ENCODE assay signal across 18 cellular contexts in the genomic region with DNA sequence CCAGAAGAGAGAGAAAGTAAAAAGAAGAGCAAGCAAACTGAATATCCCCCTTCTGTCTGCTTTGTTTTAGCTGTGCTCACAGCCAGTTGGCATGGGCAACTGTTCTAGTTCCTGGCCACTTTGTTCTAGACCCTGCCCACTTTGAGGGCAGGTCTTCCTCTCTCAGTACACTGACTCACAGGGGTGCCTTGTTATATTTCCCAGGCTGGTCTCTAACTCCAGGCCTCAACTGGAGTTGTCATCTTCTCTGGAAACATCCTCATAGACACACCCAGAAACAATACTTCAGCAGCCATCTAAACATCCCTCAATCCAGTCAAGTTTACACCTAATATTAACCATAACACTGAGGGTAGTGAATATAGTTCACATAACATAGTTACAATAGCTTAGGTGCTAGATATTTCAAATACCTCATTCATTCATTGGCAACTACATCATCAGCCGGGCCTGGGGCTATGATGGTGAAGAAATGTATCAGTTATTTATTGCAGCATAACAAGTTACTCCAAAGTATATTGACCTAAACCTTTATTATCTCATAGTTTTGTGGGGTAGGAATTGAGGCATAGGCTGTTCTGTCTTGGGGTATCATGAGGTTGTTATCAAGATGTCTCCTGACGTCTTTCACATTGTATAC.
DNase-seq lines count a peak whose midpoint lies in the region; ATAC-seq, FAIRE-seq and TF ChIP-seq lines count a peak whose summit lies in the region.
"Had no signal": no experiment of that assay in that cellular context is flagged by ENCODE, and none has a peak within 500 bp of the region (broad histone marks: within the 10 kb centered on the region; RNA-seq: fewer than 3 reads in every experiment).

No MANE protein-coding gene starts in this region.

- H3K79me2 ChIP-seq in trophoblast cell (ENCODE audit: control insufficient read depth, insufficient read depth, low read length, poor library complexity): no peaks in the 10 kb centered on the region

- H3K9ac ChIP-seq in trophoblast cell (ENCODE audit: low read length): no peak overlapping the region

- H3K9me3 Mint-ChIP-seq in activated T-cell treated with anti-CD3 and anti-CD28 coated beads, Interleukin-2, amount 50 U/mL, for 4 hours: no peaks in the 10 kb centered on the region
- H3K9me3 Mint-ChIP-seq: HFFc6 had no signal

- TF ChIP-seq CTCF in epithelial cell of esophagus (IDR thresholded peaks at IDR 0.05; ENCODE audit: insufficient read depth, low read depth, low read length, missing control alignments) (no peak), pancreas (IDR thresholded peaks at IDR 0.05) (no peak)

- no peak overlapping the region for H2BK120ac ChIP-seq in trophoblast cell (ENCODE audit: insufficient read depth, low read length, poor library complexity)

- H3K4me2 ChIP-seq in trophoblast cell (ENCODE audit: low read length): no peak overlapping the region
- H3K4me2 ChIP-seq: A549 had no signal

- H3K23ac ChIP-seq in trophoblast cell (ENCODE audit: low read length): no peak overlapping the region

- no peak for FAIRE-seq in pancreas (lab: Jason Lieb, UNC)
- FAIRE-seq: GM12892, H1 had no signal

- H3K27me3 Mint-ChIP-seq in activated T-cell treated with anti-CD3 and anti-CD28 coated beads, Interleukin-2, amount 50 U/mL, for 4 hours (ENCODE audit: low read depth): no peaks in the 10 kb centered on the region
- H3K27me3 Mint-ChIP-seq: CD4-positive, alpha-beta memory T cell had no signal

- no peaks in the 10 kb centered on the region for H3K4me1 ChIP-seq in trophoblast cell (ENCODE audit: control insufficient read depth in 1 of 2, insufficient read depth in 2 of 2, low read length in 2 of 2)
- H3K4me1 ChIP-seq in pancreas: peaks cover 0 to 1% (median 0%) of the 10 kb centered on the region in 3 donors
- H3K4me1 ChIP-seq: BE2C had no signal

- DNase-seq in LHCN-M2 (ENCODE audit: low read depth) (peak; percentile 38), epithelial cell of esophagus (ENCODE audit: low read depth) (peak; percentile 16), kidney tubule cell (ENCODE audit: low spot score) (peak; percentile 45), trophoblast cell (peak; percentile 81 to 93), pancreas (no peak), NCI-H1105 treated with DMSO at 0.1 percent for 48 hours (lab: John Stamatoyannopoulos, UW) (no peak), A172 (ENCODE audit: low spot score) (no peak)
- DNase-seq in activated T-cell treated with anti-CD3 and anti-CD28 coated beads, Interleukin-2, amount 50 U/mL, for 4 hours: no peak
- DNase-seq: BE2C; CD4-positive, alpha-beta memory T cell; DMS79; GDM1; HFFc6 had no signal

- H3K27ac ChIP-seq in trophoblast cell (ENCODE audit: low read depth, low read length) (no peak overlapping the region), pancreas (no peak overlapping the region)
- H3K27ac ChIP-seq: A549, C4-2B had no signal

- intact Hi-C loops in pancreas (cut with DNase I): no loop called here

- H3K27me3 ChIP-seq in trophoblast cell (ENCODE audit: insufficient read depth, low read length) (no peaks in the 10 kb centered on the region), pancreas (no peaks in the 10 kb centered on the region)
- H3K27me3 ChIP-seq: BE2C had no signal

- H3K4me3 Mint-ChIP-seq in activated T-cell treated with anti-CD3 and anti-CD28 coated beads, Interleukin-2, amount 50 U/mL, for 4 hours: no peak overlapping the region
- H3K4me3 Mint-ChIP-seq: CD4-positive, alpha-beta memory T cell; HFFc6 had no signal

- ATAC-seq in pancreas: no peak
- no peak for ATAC-seq in activated T-cell treated with anti-CD3 and anti-CD28 coated beads, Interleukin-2, amount 50 U/mL, for 4 hours
- ATAC-seq: A549 had no signal

- H4K91ac ChIP-seq in trophoblast cell (ENCODE audit: low read depth, low read length): no peak overlapping the region

- H3K4me1 Mint-ChIP-seq in activated T-cell treated with anti-CD3 and anti-CD28 coated beads, Interleukin-2, amount 50 U/mL, for 4 hours (ENCODE audit: low read depth): peaks cover 3% of the 10 kb centered on the region
- H3K4me1 Mint-ChIP-seq: CD4-positive, alpha-beta memory T cell had no signal

- H3K36me3 ChIP-seq in trophoblast cell (ENCODE audit: control insufficient read depth in 1 of 2, insufficient read depth in 2 of 2, low read length in 2 of 2) (no peaks in the 10 kb centered on the region), pancreas (no peaks in the 10 kb centered on the region)
- H3K36me3 ChIP-seq: BE2C, HAP-1 had no signal

- H2AK5ac ChIP-seq in trophoblast cell (ENCODE audit: low read length): no peak overlapping the region

- H3K79me1 ChIP-seq in trophoblast cell (ENCODE audit: low read length): no peaks in the 10 kb centered on the region

- no peak overlapping the region for H3K4me3 ChIP-seq in epithelial cell of esophagus (ENCODE audit: low read length)
- no peak overlapping the region for H3K4me3 ChIP-seq in trophoblast cell (ENCODE audit: low read depth, low read length)
- H3K4me3 ChIP-seq in pancreas: no peak overlapping the region
- H3K4me3 ChIP-seq: A549, HAP-1 had no signal

- no peak overlapping the region for H2BK12ac ChIP-seq in trophoblast cell (ENCODE audit: low read length)

- WGBS in trophoblast cell (ENCODE audit: extremely low coverage, insufficient coverage, insufficient read length): no CpG with 5 or more reads among the region's 2 CpGs
- WGBS in pancreas, 2 donors: 89 to 96% methylated on average over 2 of the region's 2 CpGs

- no peak overlapping the region for H2BK5ac ChIP-seq in trophoblast cell (ENCODE audit: low read depth, low read length, poor library complexity)

- no peak overlapping the region for H4K12ac ChIP-seq in trophoblast cell (ENCODE audit: low read depth, low read length)

- H3K14ac ChIP-seq in trophoblast cell (ENCODE audit: low read length): no peak overlapping the region

- H3K4ac ChIP-seq in trophoblast cell (ENCODE audit: low read depth, low read length): no peak overlapping the region

- H2AFZ ChIP-seq in trophoblast cell (ENCODE audit: insufficient read depth, low read length, poor library complexity): no peak overlapping the region

- H3K36me3 Mint-ChIP-seq in activated T-cell treated with anti-CD3 and anti-CD28 coated beads, Interleukin-2, amount 50 U/mL, for 4 hours (ENCODE audit: insufficient read depth): no peaks in the 10 kb centered on the region
- H3K36me3 Mint-ChIP-seq: CD4-positive, alpha-beta memory T cell had no signal

- H3K9me3 ChIP-seq in trophoblast cell (ENCODE audit: insufficient read depth, low read depth, low read length) (no peaks in the 10 kb centered on the region), pancreas (no peaks in the 10 kb centered on the region)
- H3K9me3 ChIP-seq: A549, BE2C, HAP-1 had no signal

- H4K8ac ChIP-seq in trophoblast cell (ENCODE audit: low read depth, low read length): no peak overlapping the region

- H3K18ac ChIP-seq in trophoblast cell (ENCODE audit: low read length): no peak overlapping the region

Comparison
In these comparisons a context has a peak if more than half of its experiments do, and no peak if none do; other contexts are left out.
1. DNase-seq: peak in LHCN-M2 (single experiment), epithelial cell of esophagus (single experiment), kidney tubule cell (single experiment) and trophoblast cell (2 of 2); none in pancreas (0 of 6), NCI-H1105 treated with DMSO at 0.1 percent for 48 hours (single experiment), A172 (single experiment) and activated T-cell treated with anti-CD3 and anti-CD28 coated beads, Interleukin-2, amount 50 U/mL, for 4 hours (single experiment).